Comparison of ENCODE assay signal across 8 cellular contexts in genomic region chr1:24909388-24909898, GRCh38. TPM values are rescaled to one million over a fixed set of nuclear protein-coding genes. Genes with fewer than 3 reads are reported as not detected.
DNase-seq lines count a peak whose midpoint lies in the region; ATAC-seq and TF ChIP-seq lines count a peak whose summit lies in the region.

No MANE protein-coding gene starts in this region.

- H3K9me3 ChIP-seq in hepatocyte (ENCODE audit: low read depth), result no peaks in the 10 kb centered on the region
- no peaks in the 10 kb centered on the region for H3K9me3 ChIP-seq in spleen

- no peaks in the 10 kb centered on the region for H3K36me3 ChIP-seq in H7 (replicated peaks; ENCODE audit: control insufficient read depth, insufficient read depth, low read length)
- H3K36me3 ChIP-seq in hepatocyte (replicated peaks; ENCODE audit: insufficient read depth, low read depth), result no peaks in the 10 kb centered on the region
- H3K36me3 ChIP-seq in spleen, result peaks cover 0 to 100% (median 56%) of the 10 kb centered on the region in 6 donors

- H3K9me3 Mint-ChIP-seq in activated naive CD8-positive, alpha-beta T cell (ENCODE audit: low read depth), result no peaks in the 10 kb centered on the region

- ATAC-seq in GM21367 (IDR thresholded peaks at IDR 0.05; ENCODE audit: unreplicated experiment), result no peak

- H3K36me3 Mint-ChIP-seq in activated naive CD8-positive, alpha-beta T cell, result peaks cover 12% of the 10 kb centered on the region

- no peaks in the 10 kb centered on the region for H3K9me2 ChIP-seq in hepatocyte (replicated peaks; ENCODE audit: insufficient read depth)

- no peaks in the 10 kb centered on the region for H3K79me2 ChIP-seq in hepatocyte

- H3K27ac Mint-ChIP-seq in activated naive CD8-positive, alpha-beta T cell, result peak overlapping the region; percentile 86

- H3K4me1 ChIP-seq in hepatocyte (ENCODE audit: insufficient read depth) (peaks cover 6% of the 10 kb centered on the region), spleen (peaks cover 0 to 86% (median 36%) of the 10 kb centered on the region in 6 donors)

- H3K4me2 ChIP-seq in hepatocyte, result peak overlapping the region; percentile 17

- H3K4me3 Mint-ChIP-seq in activated naive CD8-positive, alpha-beta T cell, result peak overlapping the region; percentile 63

- H3K4me3 ChIP-seq in H7 (ENCODE audit: insufficient read depth, low read depth, low read length) (no peak overlapping the region), hepatocyte (no peak overlapping the region), spleen (no peak overlapping the region)

- peaks cover 59% of the 10 kb centered on the region for H3K4me1 Mint-ChIP-seq in activated naive CD8-positive, alpha-beta T cell (ENCODE audit: low read depth)

- H3K27ac ChIP-seq in 22Rv1 (no peak overlapping the region), hepatocyte (no peak overlapping the region), spleen (peak overlapping the region in 4 of 8 donors; percentile 78 to 90 (median 85))

- TF ChIP-seq CTCF in 22Rv1 (IDR thresholded peaks at IDR 0.05) (peak; percentile 49), hepatocyte (IDR thresholded peaks at IDR 0.05; ENCODE audit: poor library complexity) (peak; percentile 54), spleen (IDR thresholded peaks at IDR 0.05 in 8 of 11, conservative IDR thresholded peaks at IDR 0.05 in 3 of 11) (peak in 8 of 11 experiments; percentile 12 to 46 (median 36))

- no peaks in the 10 kb centered on the region for H3K27me3 ChIP-seq in H7 (ENCODE audit: control insufficient read depth, insufficient read depth, low read length)
- no peaks in the 10 kb centered on the region for H3K27me3 ChIP-seq in hepatocyte
- peaks cover 0 to 4% (median 0%) of the 10 kb centered on the region in 7 donors for H3K27me3 ChIP-seq in spleen (replicated peaks in 1 of 7)

- TF ChIP-seq POLR2A in spleen (IDR thresholded peaks at IDR 0.05), result no peak

- intact Hi-C loops in spleen (cut with DNase I; ENCODE audit: low total_unique reads), result no loop called here

- peak; percentile 94 for DNase-seq in H7
- DNase-seq in hepatocyte (ENCODE audit: low spot score), result peak; percentile 82
- DNase-seq in spleen, result peak; percentile 80
- DNase-seq in NAMALWA (ENCODE audit: low spot score), result no peak
- no peak for DNase-seq in NCI-H345 treated with DMSO at 0.1 percent for 48 hours (lab: John Stamatoyannopoulos, UW; ENCODE audit: unreplicated experiment)

- WGBS in hepatocyte (ENCODE audit: low lambda C conversion rate, missing lambda C conversion rate), result 31% methylated on average over 15 of the region's 15 CpGs
- WGBS in spleen, 5 donors, result 50 to 62% (median 53%) methylated on average over 15 of the region's 15 CpGs

- no peaks in the 10 kb centered on the region for H3K27me3 Mint-ChIP-seq in activated naive CD8-positive, alpha-beta T cell

- H4K20me1 ChIP-seq in hepatocyte (ENCODE audit: insufficient read depth, poor library complexity, severe bottlenecking), result no peaks in the 10 kb centered on the region

- H2AFZ ChIP-seq in hepatocyte, result no peak overlapping the region

RNA-seq across cellular contexts. Expression of gene RUNX3, which starts 20.6 kb away (rescaled TPM):
- total RNA-seq in H7 (2014; rRNA removed; shearing (Covaris generic)), result 1.3 and 3.5 TPM in 2 replicates
- 0.13 and 0.28 TPM in 2 replicates for total RNA-seq in hepatocyte
- 0.16 and 0.67 TPM in 2 replicates for polyA plus RNA-seq in hepatocyte
- total RNA-seq in spleen, result 10 to 100 TPM; 38.1 to 76.3 (median 52.3) TPM
- 10 to 100 TPM; 17.3 to 22.1 (median 18.2) TPM for polyA plus RNA-seq in spleen

Comparison
In these comparisons a context has a peak if more than half of its experiments do, and no peak if none do; other contexts are left out.
1. DNase-seq: peak in H7 (single experiment), hepatocyte (single experiment) and spleen (single experiment); none in NAMALWA (single experiment) and NCI-H345 treated with DMSO at 0.1 percent for 48 hours (single experiment).
2. Peak in every context shown above with its lines, with median percentiles within 50 percentile points of each other: CTCF ChIP-seq.